23 cellular contexts compared by ENCODE assay signal in the genomic region with DNA sequence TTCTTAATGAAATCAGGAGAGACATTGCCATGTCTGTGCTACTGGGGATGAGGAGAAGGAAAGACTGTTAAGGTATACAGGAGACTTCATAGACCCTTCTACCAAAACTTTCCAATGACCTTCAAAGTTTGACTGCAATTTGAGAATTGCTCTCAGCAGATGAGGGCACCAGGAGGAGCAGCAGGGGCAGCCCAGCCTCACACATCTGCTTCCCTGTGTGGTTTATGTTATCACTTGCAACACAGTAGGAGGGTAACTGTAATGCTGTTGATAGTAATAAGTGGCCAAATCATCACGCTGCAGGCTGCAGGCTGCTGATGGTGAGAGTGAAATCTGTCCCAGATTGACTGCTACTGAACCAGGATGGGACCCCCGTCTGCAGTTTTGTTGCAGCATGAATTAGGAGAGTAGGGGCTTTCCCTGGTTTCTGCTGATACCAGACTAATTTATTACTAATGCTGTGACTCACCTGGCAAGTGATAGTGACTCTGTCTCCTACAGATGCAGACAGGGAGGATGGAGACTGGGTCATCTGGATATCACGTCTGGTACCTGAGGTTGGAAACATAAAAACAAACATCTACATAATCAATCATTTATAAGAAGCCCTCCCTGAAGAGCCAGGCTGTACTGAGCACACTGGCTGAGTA.
"Had no signal": no experiment of that assay in that cellular context is flagged by ENCODE, and none has a peak within 500 bp of the region (broad histone marks: within the 10 kb centered on the region; RNA-seq: fewer than 3 reads in every experiment).

No MANE protein-coding gene starts in this region.

- DNase-seq: activated CD4-positive, alpha-beta T cell treated with anti-CD3 and anti-CD28 coated beads for 36 hours; activated naive CD4-positive, alpha-beta T cell treated with Interleukin-2 at 50 U/mL for 16 hours; activated T-cell treated with anti-CD3 and anti-CD28 coated beads for 4 hours; activated T-cell treated with anti-CD3 and anti-CD28 coated beads, Interleukin-2, amount 50 U/mL, for 72 hours; aorta; body of pancreas; effector memory CD4-positive, alpha-beta T cell; erythroblast; left colon; naive thymus-derived CD4-positive, alpha-beta T cell; ovary; right lobe of liver; stimulated activated CD4-positive, alpha-beta T cell treated with anti-CD3 and anti-CD28 coated beads, Interleukin-2, amount 100 ng/mL, for 48 hours; stimulated activated naive CD8-positive, alpha-beta T cell treated with anti-CD3 and anti-CD28 coated beads, Interleukin-15, Interleukin-2, amounts not matched to agents 100 U/mL and 50 U/mL, for 24 hours; testis; transverse colon had no signal

- H3K9me3 ChIP-seq: body of pancreas, ovary, right lobe of liver, testis, transverse colon had no signal

- H3K27me3 ChIP-seq: body of pancreas, cardiac muscle cell, ovary, right lobe of liver, testis had no signal

- H3K27ac Mint-ChIP-seq: activated CD4-positive, alpha-beta T cell treated with anti-CD3 and anti-CD28 coated beads for 36 hours; activated naive CD8-positive, alpha-beta T cell; activated T-cell treated with anti-CD3 and anti-CD28 coated beads, Interleukin-2, amount 50 U/mL, for 72 hours; mesothelial cell of epicardium; naive thymus-derived CD4-positive, alpha-beta T cell; progenitor cell of endocrine pancreas; WTC11 had no signal

- H3K9me3 Mint-ChIP-seq: activated T-cell treated with anti-CD3 and anti-CD28 coated beads, Interleukin-2, amount 50 U/mL, for 72 hours; naive thymus-derived CD4-positive, alpha-beta T cell had no signal

- H3K27ac ChIP-seq: body of pancreas, cardiac muscle cell, coronary artery, dorsolateral prefrontal cortex, ovary, right lobe of liver, testis, transverse colon had no signal

- H3K36me3 Mint-ChIP-seq: activated naive CD8-positive, alpha-beta T cell; mesothelial cell of epicardium; naive thymus-derived CD4-positive, alpha-beta T cell had no signal

- H3K4me3 Mint-ChIP-seq: activated CD4-positive, alpha-beta T cell treated with anti-CD3 and anti-CD28 coated beads for 36 hours; activated naive CD8-positive, alpha-beta T cell; activated T-cell treated with anti-CD3 and anti-CD28 coated beads, Interleukin-2, amount 50 U/mL, for 72 hours; mesothelial cell of epicardium; naive thymus-derived CD4-positive, alpha-beta T cell; WTC11 had no signal

- H3K4me1 ChIP-seq: body of pancreas, right lobe of liver, testis, transverse colon had no signal

- H3K4me1 Mint-ChIP-seq: activated CD4-positive, alpha-beta T cell treated with anti-CD3 and anti-CD28 coated beads for 36 hours; mesothelial cell of epicardium; naive thymus-derived CD4-positive, alpha-beta T cell; WTC11 had no signal

- H3K4me3 ChIP-seq: body of pancreas, cardiac muscle cell, coronary artery, dorsolateral prefrontal cortex, ovary, right lobe of liver, testis, transverse colon had no signal

- H3K36me3 ChIP-seq: cardiac muscle cell, ovary, right lobe of liver, transverse colon had no signal
